13 cellular contexts compared by ENCODE assay signal in genomic region chr17:60277258-60277657, GRCh38.
DNase-seq lines count a peak whose midpoint lies in the region; ATAC-seq, FAIRE-seq and TF ChIP-seq lines count a peak whose summit lies in the region.
"Had no signal": no experiment of that assay in that cellular context is flagged by ENCODE, and none has a peak within 500 bp of the region (broad histone marks: within the 10 kb centered on the region; RNA-seq: fewer than 3 reads in every experiment).

No MANE protein-coding gene starts in this region.

- CTCF ChIA-PET in HepG2 (lab: Yijun Ruan, JAX; ENCODE audit: low intra/inter-chr PET ratio, low total read pairs) = no interaction called here

- H3K4me1 Mint-ChIP-seq in GM23338 = no peaks in the 10 kb centered on the region

- H3K9ac ChIP-seq in HepG2 (ENCODE audit: insufficient read depth, low read depth, low read length) = no peak overlapping the region
- H3K9ac ChIP-seq: BLaER1 had no signal

- no peak for TF ChIP-seq RAD21 in HepG2 (CRISPR knock-in tag; IDR thresholded peaks at IDR 0.05)

- H3K36me3 ChIP-seq in HepG2 (replicated peaks in 1 of 2; ENCODE audit: control insufficient read depth in 1 of 2, insufficient read depth in 2 of 2, low read length in 2 of 2) = peaks cover 0 to 3% of the 10 kb centered on the region in 2 experiments; a peak in 2 of 5 replicates
- no peaks in the 10 kb centered on the region for H3K36me3 ChIP-seq in right lobe of liver
- H3K36me3 ChIP-seq in WERI-Rb-1 = no peaks in the 10 kb centered on the region
- no peaks in the 10 kb centered on the region for H3K36me3 ChIP-seq in GM23338 (ENCODE audit: insufficient read depth)

- 96% methylated on average over 1 of the region's 1 CpG for WGBS in HepG2 (ENCODE audit: low lambda C conversion rate)
- WGBS in right lobe of liver (ENCODE audit: insufficient coverage, low coverage, low lambda C conversion rate, missing lambda C conversion rate) = 86% methylated on average over 1 of the region's 1 CpG

- no peak overlapping the region for H2AFZ ChIP-seq in HepG2 (ENCODE audit: low read length)
- H2AFZ ChIP-seq in GM23338 = no peak overlapping the region

- peaks cover 8% of the 10 kb centered on the region for H3K4me1 ChIP-seq in HepG2 (ENCODE audit: insufficient read depth, low read length)
- no peaks in the 10 kb centered on the region for H3K4me1 ChIP-seq in right lobe of liver
- H3K4me1 ChIP-seq in GM23338 (ENCODE audit: insufficient read depth) = no peaks in the 10 kb centered on the region
- H3K4me1 ChIP-seq: BLaER1, Caco-2 had no signal

- intact Hi-C loops in HepG2 (cut with micrococcal nuclease; ENCODE audit: unreplicated experiment) = no loop called here
- intact Hi-C loops in right lobe of liver (cut with DNase I) = no loop called here

- no peaks in the 10 kb centered on the region for H3K36me3 Mint-ChIP-seq in GM23338 (ENCODE audit: low read depth)

- no peaks in the 10 kb centered on the region for H3K9me3 Mint-ChIP-seq in GM23338
- H3K9me3 Mint-ChIP-seq: CD8-positive, alpha-beta memory T cell; H9 had no signal

- POLR2A ChIA-PET in HepG2 (lab: Yijun Ruan, JAX) = no interaction called here

- no peak for TF ChIP-seq CTCF in HepG2 (CRISPR knock-in tag; IDR thresholded peaks at IDR 0.05)
- no peak for TF ChIP-seq CTCF in right lobe of liver (IDR thresholded peaks at IDR 0.05)
- no peak for TF ChIP-seq CTCF in WERI-Rb-1 (IDR thresholded peaks at IDR 0.05; ENCODE audit: low read depth, low read length)
- no peak for TF ChIP-seq CTCF in retinal pigment epithelial cell (conservative IDR thresholded peaks at IDR 0.05; ENCODE audit: low read depth, low read length)
- no peak for TF ChIP-seq CTCF in GM23338 (conservative IDR thresholded peaks at IDR 0.05; ENCODE audit: low read depth in 2 of 2)

- H3K27ac ChIP-seq in HepG2 (ENCODE audit: extremely low read length, insufficient read depth, low read length) (no peak overlapping the region), right lobe of liver (no peak overlapping the region), WERI-Rb-1 (peak overlapping the region; percentile 21), GM23338 (ENCODE audit: low read depth) (no peak overlapping the region)
- H3K27ac ChIP-seq: 22Rv1, BLaER1 had no signal

- FAIRE-seq in HepG2 (lab: Jason Lieb, UNC) = peak; percentile 26

- no peaks in the 10 kb centered on the region for H3K9me2 ChIP-seq in GM23338 (ENCODE audit: insufficient read depth)

- H3K27me3 Mint-ChIP-seq in GM23338 (ENCODE audit: insufficient read depth, low read depth, poor library complexity) = no peaks in the 10 kb centered on the region
- H3K27me3 Mint-ChIP-seq: CD8-positive, alpha-beta memory T cell had no signal

- no peaks in the 10 kb centered on the region for H3F3A ChIP-seq in GM23338 (replicated peaks; ENCODE audit: low read depth)

- H3K4me3 Mint-ChIP-seq in GM23338 = no peak overlapping the region
- H3K4me3 Mint-ChIP-seq: CD8-positive, alpha-beta memory T cell; H9 had no signal

- H3K9me3 ChIP-seq in HepG2 (ENCODE audit: low read length) (no peaks in the 10 kb centered on the region), right lobe of liver (no peaks in the 10 kb centered on the region), WERI-Rb-1 (ENCODE audit: severe bottlenecking) (no peaks in the 10 kb centered on the region)
- H3K9me3 ChIP-seq: BLaER1, Caco-2 had no signal

- H3K79me2 ChIP-seq in HepG2 (ENCODE audit: insufficient read depth, low read length) (no peaks in the 10 kb centered on the region), GM23338 (replicated peaks; ENCODE audit: insufficient read depth) (peaks cover 18% of the 10 kb centered on the region)

- TF ChIP-seq EP300 in HepG2 (IDR thresholded peaks at IDR 0.05; ENCODE audit: low read depth in 2 of 2, low read length in 2 of 2) (no peak), HepG2 (CRISPR knock-in tag; IDR thresholded peaks at IDR 0.05; ENCODE audit: borderline replicate concordance) (no peak)

- no TSS peak for BruUV-seq in HepG2 (replicated peaks; lab: Mats Ljungman, UMichigan)

- no peaks in the 10 kb centered on the region for H3K27me3 ChIP-seq in HepG2 (ENCODE audit: control insufficient read depth in 1 of 2, insufficient read depth in 2 of 2, low read length in 2 of 2)
- H3K27me3 ChIP-seq in right lobe of liver = no peaks in the 10 kb centered on the region
- H3K27me3 ChIP-seq in WERI-Rb-1 (ENCODE audit: insufficient read depth, low read depth, severe bottlenecking) = no peaks in the 10 kb centered on the region
- H3K27me3 ChIP-seq in GM23338 (ENCODE audit: insufficient read depth) = no peaks in the 10 kb centered on the region
- H3K27me3 ChIP-seq: BLaER1 had no signal

- in situ Hi-C loops in HepG2 (cut with HindIII; ENCODE audit: extremely low pct_ligation_motif_present, low pct_unique_long_range_greater_than_20kb) = no loop called here

- DNase-seq in HepG2 (ENCODE audit: low spot score) (no peak), right lobe of liver (no peak), WERI-Rb-1 (no peak), retinal pigment epithelial cell (ENCODE audit: low read depth) (peak; percentile 16), NCI-H2107 (lab: John Stamatoyannopoulos, UW) (no peak), GM23338 (ENCODE audit: low spot score) (no peak), SIG-M5 treated with dmso at 0.1 percent for 504 hours (lab: John Stamatoyannopoulos, UW; ENCODE audit: unreplicated experiment) (no peak)
- DNase-seq: Caco-2; CD8-positive, alpha-beta memory T cell; DMS 273 treated with DMSO at 0.1 percent for 48 hours; H9 had no signal

- H4K20me1 ChIP-seq in HepG2 (ENCODE audit: insufficient read depth, low read length) (no peaks in the 10 kb centered on the region), GM23338 (replicated peaks; ENCODE audit: insufficient read depth) (no peaks in the 10 kb centered on the region; the same call in none of the 2 replicates)
- H4K20me1 ChIP-seq: BLaER1 had no signal

- TF ChIP-seq POLR2A in HepG2 (IDR thresholded peaks at IDR 0.05; ENCODE audit: insufficient read depth in 1 of 2, low read depth in 2 of 2, low read length in 2 of 2) (no peak), right lobe of liver (IDR thresholded peaks at IDR 0.05) (no peak)

- H3K4me3 ChIP-seq in HepG2 (replicated peaks in 1 of 3; ENCODE audit: insufficient read depth in 1 of 3, low read depth in 2 of 3, low read length in 3 of 3) = no peak overlapping the region
- H3K4me3 ChIP-seq in right lobe of liver = no peak overlapping the region
- H3K4me3 ChIP-seq in WERI-Rb-1 (ENCODE audit: low read depth, low read length) = no peak overlapping the region
- H3K4me3 ChIP-seq in retinal pigment epithelial cell (ENCODE audit: low read length) = no peak overlapping the region
- no peak overlapping the region for H3K4me3 ChIP-seq in GM23338
- H3K4me3 ChIP-seq: BLaER1 had no signal

- H3K4me2 ChIP-seq in HepG2 (ENCODE audit: low read depth, low read length) (no peak overlapping the region), GM23338 (no peak overlapping the region)
- H3K4me2 ChIP-seq: BLaER1 had no signal

- no peak overlapping the region for H3K27ac Mint-ChIP-seq in GM23338

- ATAC-seq in HepG2 = no peak
- no peak for ATAC-seq in right lobe of liver
- no peak for ATAC-seq in GM23338

TF ChIP-seq in HepG2, 621 proteins besides CTCF, POLR2A, EP300 and RAD21:
- TF ChIP-seq IKZF5 (CRISPR knock-in tag; IDR thresholded peaks at IDR 0.05) (no peak), HIVEP1 (CRISPR knock-in tag; IDR thresholded peaks at IDR 0.05) (no peak), FOXJ3 (CRISPR knock-in tag; IDR thresholded peaks at IDR 0.05; ENCODE audit: borderline replicate concordance) (no peak)
